In the genomic region with DNA sequence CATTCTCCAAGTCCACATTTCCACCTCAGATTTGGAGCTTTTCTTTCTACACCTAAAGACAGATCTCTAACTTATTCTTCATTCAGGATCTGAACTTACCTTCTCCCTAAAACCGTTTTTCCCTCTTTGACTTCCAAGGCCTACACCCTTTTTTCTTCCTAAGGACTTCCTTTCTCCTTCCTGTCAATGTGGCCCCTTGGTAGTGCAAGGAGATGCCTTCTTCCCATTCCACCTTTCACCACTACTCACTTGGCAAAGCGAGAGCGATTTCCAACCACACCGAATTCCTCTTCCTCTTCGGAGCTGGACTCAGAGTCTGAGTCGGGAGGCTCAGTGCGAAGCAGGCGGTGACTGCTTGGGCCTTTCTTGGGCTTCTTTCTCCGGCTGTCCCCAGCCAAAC, we compare ENCODE assay signal across 9 cellular contexts. TPM values are rescaled to one million over a fixed set of nuclear protein-coding genes. Genes with fewer than 3 reads are reported as not detected.
DNase-seq lines count a peak whose midpoint lies in the region; ATAC-seq and TF ChIP-seq lines count a peak whose summit lies in the region.
"Had no signal": no experiment of that assay in that cellular context is flagged by ENCODE, and none has a peak within 500 bp of the region (broad histone marks: within the 10 kb centered on the region; RNA-seq: fewer than 3 reads in every experiment).

No MANE protein-coding gene starts in this region.

- intact Hi-C loops in PC-3 (cut with micrococcal nuclease), result loop anchor here (2.0 to 5.0 kb wide), 3 partner anchors 55 to 115 kb away; partner anchors contain the start of gene MKNK1
- intact Hi-C loops in psoas muscle (cut with DNase I), result loop anchor here (5.0 kb wide), 2 partner anchors 50 to 315 kb away; partner anchors contain the start of gene ATPAF1 (in 1 of the 2)

- H3K9me3 ChIP-seq in PC-3 (ENCODE audit: low read length), result no peaks in the 10 kb centered on the region
- H3K9me3 ChIP-seq in psoas muscle, result no peaks in the 10 kb centered on the region

- TF ChIP-seq CTCF in GM06990 (IDR thresholded peaks at IDR 0.05; ENCODE audit: insufficient read depth, low read length, poor library complexity, severe bottlenecking) (no peak), PC-3 (conservative IDR thresholded peaks at IDR 0.05; ENCODE audit: low read depth, low read length) (no peak), epithelial cell of esophagus (IDR thresholded peaks at IDR 0.05; ENCODE audit: insufficient read depth, low read depth, low read length, missing control alignments) (no peak), psoas muscle (IDR thresholded peaks at IDR 0.05) (no peak)

- H4K20me1 ChIP-seq in PC-3 (ENCODE audit: low read length), result peaks cover 12% of the 10 kb centered on the region

- no peak for ATAC-seq in PC-3
- ATAC-seq in psoas muscle, result no peak
- ATAC-seq in GM21528 (IDR thresholded peaks at IDR 0.05; ENCODE audit: low FRiP score, unreplicated experiment), result no peak

- peaks cover 5% of the 10 kb centered on the region for H3K36me3 ChIP-seq in GM06990 (ENCODE audit: control insufficient read depth, insufficient read depth, low read length)
- H3K36me3 ChIP-seq in PC-3 (ENCODE audit: low read depth, low read length), result peaks cover 31% of the 10 kb centered on the region
- H3K36me3 ChIP-seq in psoas muscle (ENCODE audit: insufficient read depth in 1 of 2, low read depth in 1 of 2), result peaks cover 4 to 36% of the 10 kb centered on the region in 2 donors

- POLR2A ChIA-PET in PC-3 (lab: Charles Lee; ENCODE audit: unreplicated experiment), result no interaction called here

- H3F3A ChIP-seq in PC-3 (ENCODE audit: low read length, unreplicated experiment), result no peaks in the 10 kb centered on the region

- BruUV-seq in PC-3 (replicated peaks; lab: Mats Ljungman, UMichigan), result no TSS peak

- DNase-seq in GM06990 (ENCODE audit: extremely low read depth, insufficient read length), result no peak
- DNase-seq in PC-3, result no peak
- no peak for DNase-seq in epithelial cell of esophagus (ENCODE audit: low read depth)
- no peak for DNase-seq in psoas muscle
- DNase-seq in NOMO-1 (lab: John Stamatoyannopoulos, UW; ENCODE audit: unreplicated experiment in 2 of 2), result no peak
- DNase-seq in AG08395 (ENCODE audit: low spot score), result no peak
- DNase-seq in C1 segment of cervical spinal cord (lab: John Stamatoyannopoulos, UW), result no peak

- H3K4me2 ChIP-seq in PC-3 (ENCODE audit: low read length), result peak overlapping the region; percentile 100

- H3K9ac ChIP-seq in PC-3 (ENCODE audit: low read length), result peak overlapping the region; percentile 96; the same call in 1 of the 2 replicates

- no peaks in the 10 kb centered on the region for H3K9me2 ChIP-seq in PC-3 (replicated peaks; ENCODE audit: low read length)

- no peak overlapping the region for H2AFZ ChIP-seq in PC-3 (ENCODE audit: low read length)

- H3K27me3 ChIP-seq in GM06990 (replicated peaks; ENCODE audit: control insufficient read depth, insufficient read depth, low read length) (no peaks in the 10 kb centered on the region), PC-3 (ENCODE audit: low read length) (no peaks in the 10 kb centered on the region), psoas muscle (ENCODE audit: insufficient read depth in 3 of 3, low read length in 2 of 3) (no peaks in the 10 kb centered on the region)

- H3K27ac ChIP-seq in PC-3 (ENCODE audit: low read length), result no peak overlapping the region
- no peak overlapping the region for H3K27ac ChIP-seq in psoas muscle

- peaks cover 32% of the 10 kb centered on the region for H3K79me2 ChIP-seq in PC-3 (ENCODE audit: low read length)

- peaks cover 25% of the 10 kb centered on the region for H3K4me1 ChIP-seq in PC-3 (ENCODE audit: insufficient read depth, low read length)
- H3K4me1 ChIP-seq in psoas muscle, result peaks cover 29% of the 10 kb centered on the region

- 52 to 60% (median 54%) methylated on average over 9 of the region's 9 CpGs for WGBS in psoas muscle, 3 donors

- CTCF ChIA-PET in PC-3 (lab: Charles Lee), result no interaction called here

- H3K4me3 ChIP-seq in GM06990 (replicated peaks; ENCODE audit: low read depth, low read length) (peak overlapping the region; percentile 93), PC-3 (ENCODE audit: low read length) (peak overlapping the region; percentile 100), epithelial cell of esophagus (ENCODE audit: low read length) (peak overlapping the region; percentile 92), psoas muscle (peak overlapping the region; percentile 100)

RNA-seq across cellular contexts. Expression of gene EFCAB14, which starts 1.3 kb away (rescaled TPM):
- total RNA-seq in PC-3 (2014; rRNA removed) (45.7 and 52.3 TPM in 2 replicates), psoas muscle (10 to 100 TPM; 48.4 to 63.3 (median 52.9) TPM)
- 10 to 100 TPM; 21.1 to 62.5 (median 24.6) TPM for polyA plus RNA-seq in psoas muscle

RNA-seq across cellular contexts. Expression of gene TEX38, which starts 46.0 kb away (rescaled TPM):
- total RNA-seq in PC-3 (2014; rRNA removed) (not detected in 2 replicates), psoas muscle (not detected)
- under 1 TPM in 1 of 3 donors, not detected in 2; 0.08 TPM for polyA plus RNA-seq in psoas muscle
- total RNA-seq: left colon had no signal

RNA-seq across cellular contexts. Expression of gene ATPAF1, which starts 49.5 kb away (rescaled TPM):
- total RNA-seq in PC-3 (2014; rRNA removed), result 68.3 and 83.7 TPM in 2 replicates
- 100 to 1,000 TPM in 3 of 4 donors, 10 to 100 TPM in 1; 98.3 to 114 (median 107) TPM for total RNA-seq in psoas muscle
- 100 to 1,000 TPM in 1 of 3 donors, 10 to 100 TPM in 2; 60.9 to 156 (median 82.0) TPM for polyA plus RNA-seq in psoas muscle
